ENCODE assay signal across 1 cellular context in genomic region chr2:171095014-171095582, GRCh38.
TF ChIP-seq lines count a peak whose summit lies in the region.

No MANE protein-coding gene starts in this region.

TF ChIP-seq in GM12878, 131 proteins besides CTCF, POLR2A, EP300 and RAD21:
- TF ChIP-seq HCFC1 (IDR thresholded peaks at IDR 0.05; ENCODE audit: low read length) = no peak
- no peak for TF ChIP-seq MLLT1 (IDR thresholded peaks at IDR 0.05)
- TF ChIP-seq SUZ12 (IDR thresholded peaks at IDR 0.05; ENCODE audit: unreplicated experiment) = no peak
- TF ChIP-seq RFX5 (IDR thresholded peaks at IDR 0.05; ENCODE audit: low read depth, low read length) = no peak
- no peak for TF ChIP-seq NFXL1 (IDR thresholded peaks at IDR 0.05; ENCODE audit: borderline replicate concordance)
- no peak for TF ChIP-seq NKRF (conservative IDR thresholded peaks at IDR 0.05)
- no peak for TF ChIP-seq SIN3A (IDR thresholded peaks at IDR 0.05; ENCODE audit: low read depth, low read length)
- TF ChIP-seq ETV6 (conservative IDR thresholded peaks at IDR 0.05 in 1 of 2, IDR thresholded peaks at IDR 0.05 in 1 of 2; ENCODE audit: borderline replicate concordance in 1 of 2, low read depth in 1 of 2) = no peak
- TF ChIP-seq SMAD5 (IDR thresholded peaks at IDR 0.05; ENCODE audit: low read depth) = no peak
- no peak for TF ChIP-seq STAT1 (conservative IDR thresholded peaks at IDR 0.05)
- TF ChIP-seq CBX5 (IDR thresholded peaks at IDR 0.05; ENCODE audit: low read depth) = no peak
- TF ChIP-seq MYC (IDR thresholded peaks at IDR 0.05; ENCODE audit: insufficient read depth, insufficient read length, insufficient replicate concordance, low read length, severe bottlenecking) = no peak
- TF ChIP-seq HDGF (IDR thresholded peaks at IDR 0.05) = no peak
- no peak for TF ChIP-seq ZNF274 (IDR thresholded peaks at IDR 0.05; ENCODE audit: insufficient read depth, insufficient read length)
- TF ChIP-seq MTA3 (IDR thresholded peaks at IDR 0.05; ENCODE audit: borderline replicate concordance, low read length) = no peak
- no peak for TF ChIP-seq IRF3 (IDR thresholded peaks at IDR 0.05)
